In the genomic region with DNA sequence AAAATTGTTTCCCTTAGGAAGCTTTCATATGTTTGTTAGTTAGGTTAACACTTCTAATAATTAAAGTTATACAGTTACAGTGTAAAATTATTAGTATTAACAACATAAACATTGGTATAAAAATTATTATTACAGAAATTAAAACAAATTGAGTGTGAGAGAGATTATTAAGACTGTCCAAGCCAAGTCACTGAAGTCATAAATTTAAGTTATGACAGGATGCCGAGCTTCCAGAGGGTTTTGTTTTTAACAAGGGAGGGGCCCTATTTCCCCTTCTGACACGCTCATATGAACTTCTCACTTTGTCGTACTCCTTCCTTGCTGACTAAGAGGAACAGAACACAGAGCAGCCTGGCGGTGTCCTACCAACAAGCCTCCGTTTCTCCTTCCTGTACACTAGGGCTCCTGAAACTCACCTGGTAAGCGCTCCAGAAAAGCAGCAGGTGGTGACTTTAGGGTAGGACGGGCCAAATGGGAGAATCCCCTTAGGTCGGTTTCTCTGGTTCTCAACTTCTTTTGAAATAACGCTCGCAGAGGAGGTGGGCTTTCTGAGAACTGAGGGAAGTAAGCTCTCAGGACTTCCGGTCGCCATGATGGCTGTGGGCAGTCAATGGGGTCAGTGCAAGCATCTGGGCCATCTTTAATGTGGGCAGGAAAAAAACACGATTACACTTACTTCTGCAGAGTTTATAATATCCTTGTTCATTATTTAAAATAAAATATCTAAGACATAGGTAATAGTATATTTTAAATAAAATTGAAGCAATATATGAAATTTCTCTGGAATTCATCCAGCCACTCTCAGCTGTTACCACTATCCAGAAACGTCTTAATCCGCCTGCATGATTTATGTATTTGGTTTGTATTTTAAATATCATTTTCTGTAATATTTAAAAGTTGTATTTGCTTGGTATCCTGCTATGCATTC, we compare ENCODE assay signal across 8 cellular contexts. TPM values are rescaled to one million over a fixed set of nuclear protein-coding genes. Genes with fewer than 3 reads are reported as not detected.
DNase-seq lines count a peak whose midpoint lies in the region; ATAC-seq and TF ChIP-seq lines count a peak whose summit lies in the region.

CARD8 (minus strand) TSS at position 537 of the 928 bp plus-strand sequence. CDS start 14,892 bp downstream, outside the sequence.

- H3K27me3 ChIP-seq in duodenal mucosa (ENCODE audit: control insufficient read depth in 1 of 2, insufficient read depth in 2 of 2, low read length in 2 of 2) (no peaks in the 10 kb centered on the region), liver (ENCODE audit: control insufficient read depth in 4 of 4, insufficient read depth in 4 of 4, low read length in 3 of 4) (no peaks in the 10 kb centered on the region)

- TF ChIP-seq POLR2A in GM19193 (IDR thresholded peaks at IDR 0.05; ENCODE audit: extremely low read depth, insufficient read depth, insufficient read length): peak; percentile 81

- H3K4me1 ChIP-seq in duodenal mucosa (ENCODE audit: control insufficient read depth in 1 of 2, insufficient read depth in 2 of 2, low read length in 2 of 2) (peaks cover 13 to 14% of the 10 kb centered on the region in 2 donors), liver (ENCODE audit: control insufficient read depth in 4 of 4, insufficient read depth in 4 of 4, low read length in 3 of 4) (peaks cover 7 to 12% (median 9%) of the 10 kb centered on the region in 4 donors)

- WGBS in liver: 11% methylated on average over 15 of the region's 15 CpGs

- H3K9ac ChIP-seq in duodenal mucosa (ENCODE audit: low read depth in 1 of 2, low read length in 2 of 2) (peak within 1 kb of the TSS; percentile 82 to 93), liver (ENCODE audit: low read depth in 1 of 2, low read length in 2 of 2) (peak within 1 kb of the TSS; percentile 83 to 98)

- H3K27ac ChIP-seq in duodenal mucosa (ENCODE audit: low read depth, low read length) (peak within 1 kb of the TSS; percentile 97), liver (ENCODE audit: low read depth in 1 of 2, low read length in 2 of 2) (peak within 1 kb of the TSS; percentile 85 to 90)

- no peaks in the 10 kb centered on the region for H3K9me3 ChIP-seq in duodenal mucosa (ENCODE audit: control insufficient read depth in 1 of 2, low read length in 2 of 2)
- H3K9me3 ChIP-seq in liver (ENCODE audit: control insufficient read depth in 4 of 4, low read length in 3 of 4): no peaks in the 10 kb centered on the region

- peak; percentile 83 for DNase-seq in AG20443 (ENCODE audit: low spot score)
- DNase-seq in NCI-H774 (lab: John Stamatoyannopoulos, UW): peak; percentile 85
- peak; percentile 81 to 87 for DNase-seq in activated CD4-positive, alpha-beta T cell treated with anti-CD3 and anti-CD28 coated beads, Interleukin-2, amount 50 U/mL, for 48 hours
- DNase-seq in stimulated activated CD4-positive, alpha-beta T cell treated with anti-CD3 and anti-CD28 coated beads, Interleukin-4, amount 100 ng/mL, for 1 hour: peak; percentile 73

- peak; percentile 12 for TF ChIP-seq CTCF in liver (IDR thresholded peaks at IDR 0.05; ENCODE audit: low read depth, low read length, missing input control)

- peak in 1 of 2 donors; percentile 15 for TF ChIP-seq RAD21 in liver (IDR thresholded peaks at IDR 0.05)

- H3K4me3 ChIP-seq in duodenal mucosa (ENCODE audit: low read depth in 1 of 2, low read length in 2 of 2) (peak within 1 kb of the TSS; percentile 89 to 97), liver (ENCODE audit: low read depth in 1 of 3, low read length in 3 of 3) (peak within 1 kb of the TSS; percentile 63 to 87 (median 75))

- peak; percentile 53 for ATAC-seq in HG03521 (IDR thresholded peaks at IDR 0.05; ENCODE audit: unreplicated experiment)

- H3K36me3 ChIP-seq in duodenal mucosa (ENCODE audit: control insufficient read depth in 1 of 2, insufficient read depth in 2 of 2, low read length in 2 of 2) (no peaks in the 10 kb centered on the region), liver (ENCODE audit: control insufficient read depth in 4 of 4, insufficient read depth in 3 of 4, low read depth in 1 of 4, low read length in 3 of 4) (no peaks in the 10 kb centered on the region)

TF ChIP-seq in liver, 16 proteins besides CTCF, POLR2A, EP300 and RAD21:
- peak; percentile 44 for TF ChIP-seq SP1 (IDR thresholded peaks at IDR 0.05)
- TF ChIP-seq, protein P1, sequence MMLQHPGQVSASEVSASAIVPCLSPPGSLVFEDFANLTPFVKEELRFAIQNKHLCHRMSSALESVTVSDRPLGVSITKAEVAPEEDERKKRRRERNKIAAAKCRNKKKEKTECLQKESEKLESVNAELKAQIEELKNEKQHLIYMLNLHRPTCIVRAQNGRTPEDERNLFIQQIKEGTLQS (IDR thresholded peaks at IDR 0.05): peak; percentile 38
- TF ChIP-seq HNF4G (IDR thresholded peaks at IDR 0.05): peak; percentile 37
- peak; percentile 26 for TF ChIP-seq ZBTB33 (IDR thresholded peaks at IDR 0.05)
- no peak for TF ChIP-seq FOXA1 (IDR thresholded peaks at IDR 0.05)
- no peak for TF ChIP-seq MAX (IDR thresholded peaks at IDR 0.05)
- TF ChIP-seq NR2F2 (IDR thresholded peaks at IDR 0.05): peak; percentile 57
- peak; percentile 96 for TF ChIP-seq TAF1 (conservative IDR thresholded peaks at IDR 0.05)
- TF ChIP-seq YY1 (IDR thresholded peaks at IDR 0.05): peak; percentile 100
- TF ChIP-seq HNF4A (conservative IDR thresholded peaks at IDR 0.05): peak in 1 of 2 donors; percentile 33
- TF ChIP-seq JUND (IDR thresholded peaks at IDR 0.05): peak in 1 of 2 donors; percentile 58
- no peak for TF ChIP-seq EGR1 (IDR thresholded peaks at IDR 0.05; ENCODE audit: low read depth in 2 of 2)
- no peak for TF ChIP-seq FOXA2 (IDR thresholded peaks at IDR 0.05)
- TF ChIP-seq RXRA (IDR thresholded peaks at IDR 0.05): peak; percentile 16 to 47
- TF ChIP-seq REST (IDR thresholded peaks at IDR 0.05): peak; percentile 82
- TF ChIP-seq GABPA (IDR thresholded peaks at IDR 0.05 in 1 of 2, conservative IDR thresholded peaks at IDR 0.05 in 1 of 2): peak; percentile 93 to 94

RNA-seq across cellular contexts. Expression of gene CARD8, which starts in this region (rescaled TPM):
- total RNA-seq in liver: 10 to 100 TPM; 30.9 to 36.3 TPM
- 10 to 100 TPM in 1 of 2 donors, 1 to 10 TPM in 1; 9.4 to 13.8 TPM for polyA plus RNA-seq in liver

Comparison
In these comparisons a context has a peak if more than half of its experiments do, and no peak if none do; other contexts are left out.
1. Peak in every context shown above with its lines: DNase-seq, ATAC-seq, H3K4me3 ChIP-seq and H3K27ac ChIP-seq.